Comparison of ENCODE assay signal across 1 cellular context in the genomic region with DNA sequence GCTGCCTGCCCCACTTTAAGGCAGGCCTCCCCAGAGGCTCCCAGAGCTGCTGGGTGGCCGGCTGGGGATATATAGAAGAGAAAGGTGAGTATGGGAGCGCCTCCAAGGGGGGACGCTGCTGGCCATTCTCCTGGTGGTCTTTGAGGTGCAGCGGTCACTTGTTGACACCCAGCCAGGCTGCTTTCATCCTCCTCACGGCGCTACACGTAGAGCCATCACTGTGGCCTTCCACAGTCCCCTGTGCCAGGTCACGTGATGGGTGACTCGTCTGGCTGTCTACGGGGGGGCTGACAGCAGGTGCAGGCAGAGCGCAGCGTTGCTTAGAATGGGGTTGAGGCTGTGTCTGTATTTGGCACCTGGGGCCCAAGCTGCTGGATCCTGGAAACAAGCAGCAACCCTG.
TF ChIP-seq lines count a peak whose summit lies in the region.

No MANE protein-coding gene starts in this region.

TF ChIP-seq in GM12878, 131 proteins besides CTCF, POLR2A, EP300 and RAD21:
- TF ChIP-seq MXI1 (IDR thresholded peaks at IDR 0.05; ENCODE audit: low read depth, low read length), result no peak
- TF ChIP-seq DPF2 (IDR thresholded peaks at IDR 0.05), result no peak
- TF ChIP-seq, protein P1, sequence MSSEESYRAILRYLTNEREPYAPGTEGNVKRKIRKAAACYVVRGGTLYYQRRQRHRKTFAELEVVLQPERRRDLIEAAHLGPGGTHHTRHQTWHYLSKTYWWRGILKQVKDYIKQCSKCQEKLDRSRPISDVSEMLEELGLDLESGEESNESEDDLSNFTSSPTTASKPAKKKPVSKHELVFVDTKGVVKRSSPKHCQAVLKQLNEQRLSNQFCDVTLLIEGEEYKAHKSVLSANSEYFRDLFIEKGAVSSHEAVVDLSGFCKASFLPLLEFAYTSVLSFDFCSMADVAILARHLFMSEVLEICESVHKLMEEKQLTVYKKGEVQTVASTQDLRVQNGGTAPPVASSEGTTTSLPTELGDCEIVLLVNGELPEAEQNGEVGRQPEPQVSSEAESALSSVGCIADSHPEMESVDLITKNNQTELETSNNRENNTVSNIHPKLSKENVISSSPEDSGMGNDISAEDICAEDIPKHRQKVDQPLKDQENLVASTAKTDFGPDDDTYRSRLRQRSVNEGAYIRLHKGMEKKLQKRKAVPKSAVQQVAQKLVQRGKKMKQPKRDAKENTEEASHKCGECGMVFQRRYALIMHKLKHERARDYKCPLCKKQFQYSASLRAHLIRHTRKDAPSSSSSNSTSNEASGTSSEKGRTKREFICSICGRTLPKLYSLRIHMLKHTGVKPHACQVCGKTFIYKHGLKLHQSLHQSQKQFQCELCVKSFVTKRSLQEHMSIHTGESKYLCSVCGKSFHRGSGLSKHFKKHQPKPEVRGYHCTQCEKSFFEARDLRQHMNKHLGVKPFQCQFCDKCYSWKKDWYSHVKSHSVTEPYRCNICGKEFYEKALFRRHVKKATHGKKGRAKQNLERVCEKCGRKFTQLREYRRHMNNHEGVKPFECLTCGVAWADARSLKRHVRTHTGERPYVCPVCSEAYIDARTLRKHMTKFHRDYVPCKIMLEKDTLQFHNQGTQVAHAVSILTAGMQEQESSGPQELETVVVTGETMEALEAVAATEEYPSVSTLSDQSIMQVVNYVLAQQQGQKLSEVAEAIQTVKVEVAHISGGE (CRISPR knock-in tag; IDR thresholded peaks at IDR 0.05), result no peak
- TF ChIP-seq CEBPB (IDR thresholded peaks at IDR 0.05; ENCODE audit: borderline replicate concordance in 1 of 2, low read depth in 2 of 2, low read length in 2 of 2), result no peak
- TF ChIP-seq, protein P2, sequence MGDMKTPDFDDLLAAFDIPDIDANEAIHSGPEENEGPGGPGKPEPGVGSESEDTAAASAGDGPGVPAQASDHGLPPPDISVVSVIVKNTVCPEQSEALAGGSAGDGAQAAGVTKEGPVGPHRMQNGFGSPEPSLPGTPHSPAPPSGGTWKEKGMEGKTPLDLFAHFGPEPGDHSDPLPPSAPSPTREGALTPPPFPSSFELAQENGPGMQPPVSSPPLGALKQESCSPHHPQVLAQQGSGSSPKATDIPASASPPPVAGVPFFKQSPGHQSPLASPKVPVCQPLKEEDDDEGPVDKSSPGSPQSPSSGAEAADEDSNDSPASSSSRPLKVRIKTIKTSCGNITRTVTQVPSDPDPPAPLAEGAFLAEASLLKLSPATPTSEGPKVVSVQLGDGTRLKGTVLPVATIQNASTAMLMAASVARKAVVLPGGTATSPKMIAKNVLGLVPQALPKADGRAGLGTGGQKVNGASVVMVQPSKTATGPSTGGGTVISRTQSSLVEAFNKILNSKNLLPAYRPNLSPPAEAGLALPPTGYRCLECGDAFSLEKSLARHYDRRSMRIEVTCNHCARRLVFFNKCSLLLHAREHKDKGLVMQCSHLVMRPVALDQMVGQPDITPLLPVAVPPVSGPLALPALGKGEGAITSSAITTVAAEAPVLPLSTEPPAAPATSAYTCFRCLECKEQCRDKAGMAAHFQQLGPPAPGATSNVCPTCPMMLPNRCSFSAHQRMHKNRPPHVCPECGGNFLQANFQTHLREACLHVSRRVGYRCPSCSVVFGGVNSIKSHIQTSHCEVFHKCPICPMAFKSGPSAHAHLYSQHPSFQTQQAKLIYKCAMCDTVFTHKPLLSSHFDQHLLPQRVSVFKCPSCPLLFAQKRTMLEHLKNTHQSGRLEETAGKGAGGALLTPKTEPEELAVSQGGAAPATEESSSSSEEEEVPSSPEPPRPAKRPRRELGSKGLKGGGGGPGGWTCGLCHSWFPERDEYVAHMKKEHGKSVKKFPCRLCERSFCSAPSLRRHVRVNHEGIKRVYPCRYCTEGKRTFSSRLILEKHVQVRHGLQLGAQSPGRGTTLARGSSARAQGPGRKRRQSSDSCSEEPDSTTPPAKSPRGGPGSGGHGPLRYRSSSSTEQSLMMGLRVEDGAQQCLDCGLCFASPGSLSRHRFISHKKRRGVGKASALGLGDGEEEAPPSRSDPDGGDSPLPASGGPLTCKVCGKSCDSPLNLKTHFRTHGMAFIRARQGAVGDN (IDR thresholded peaks at IDR 0.05), result no peak
- TF ChIP-seq, protein P3, sequence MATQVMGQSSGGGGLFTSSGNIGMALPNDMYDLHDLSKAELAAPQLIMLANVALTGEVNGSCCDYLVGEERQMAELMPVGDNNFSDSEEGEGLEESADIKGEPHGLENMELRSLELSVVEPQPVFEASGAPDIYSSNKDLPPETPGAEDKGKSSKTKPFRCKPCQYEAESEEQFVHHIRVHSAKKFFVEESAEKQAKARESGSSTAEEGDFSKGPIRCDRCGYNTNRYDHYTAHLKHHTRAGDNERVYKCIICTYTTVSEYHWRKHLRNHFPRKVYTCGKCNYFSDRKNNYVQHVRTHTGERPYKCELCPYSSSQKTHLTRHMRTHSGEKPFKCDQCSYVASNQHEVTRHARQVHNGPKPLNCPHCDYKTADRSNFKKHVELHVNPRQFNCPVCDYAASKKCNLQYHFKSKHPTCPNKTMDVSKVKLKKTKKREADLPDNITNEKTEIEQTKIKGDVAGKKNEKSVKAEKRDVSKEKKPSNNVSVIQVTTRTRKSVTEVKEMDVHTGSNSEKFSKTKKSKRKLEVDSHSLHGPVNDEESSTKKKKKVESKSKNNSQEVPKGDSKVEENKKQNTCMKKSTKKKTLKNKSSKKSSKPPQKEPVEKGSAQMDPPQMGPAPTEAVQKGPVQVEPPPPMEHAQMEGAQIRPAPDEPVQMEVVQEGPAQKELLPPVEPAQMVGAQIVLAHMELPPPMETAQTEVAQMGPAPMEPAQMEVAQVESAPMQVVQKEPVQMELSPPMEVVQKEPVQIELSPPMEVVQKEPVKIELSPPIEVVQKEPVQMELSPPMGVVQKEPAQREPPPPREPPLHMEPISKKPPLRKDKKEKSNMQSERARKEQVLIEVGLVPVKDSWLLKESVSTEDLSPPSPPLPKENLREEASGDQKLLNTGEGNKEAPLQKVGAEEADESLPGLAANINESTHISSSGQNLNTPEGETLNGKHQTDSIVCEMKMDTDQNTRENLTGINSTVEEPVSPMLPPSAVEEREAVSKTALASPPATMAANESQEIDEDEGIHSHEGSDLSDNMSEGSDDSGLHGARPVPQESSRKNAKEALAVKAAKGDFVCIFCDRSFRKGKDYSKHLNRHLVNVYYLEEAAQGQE (IDR thresholded peaks at IDR 0.05; ENCODE audit: low read depth, low read length), result no peak
- TF ChIP-seq POLR2AphosphoS2 (IDR thresholded peaks at IDR 0.05; ENCODE audit: low read depth, low read length), result no peak
- TF ChIP-seq, protein P4, sequence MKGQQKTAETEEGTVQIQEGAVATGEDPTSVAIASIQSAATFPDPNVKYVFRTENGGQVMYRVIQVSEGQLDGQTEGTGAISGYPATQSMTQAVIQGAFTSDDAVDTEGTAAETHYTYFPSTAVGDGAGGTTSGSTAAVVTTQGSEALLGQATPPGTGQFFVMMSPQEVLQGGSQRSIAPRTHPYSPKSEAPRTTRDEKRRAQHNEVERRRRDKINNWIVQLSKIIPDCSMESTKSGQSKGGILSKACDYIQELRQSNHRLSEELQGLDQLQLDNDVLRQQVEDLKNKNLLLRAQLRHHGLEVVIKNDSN (IDR thresholded peaks at IDR 0.05; ENCODE audit: borderline replicate concordance, extremely low read length, insufficient read depth, low read depth, low read length), result peak; percentile 53
